1 cellular context compared by ENCODE assay signal in the genomic region with DNA sequence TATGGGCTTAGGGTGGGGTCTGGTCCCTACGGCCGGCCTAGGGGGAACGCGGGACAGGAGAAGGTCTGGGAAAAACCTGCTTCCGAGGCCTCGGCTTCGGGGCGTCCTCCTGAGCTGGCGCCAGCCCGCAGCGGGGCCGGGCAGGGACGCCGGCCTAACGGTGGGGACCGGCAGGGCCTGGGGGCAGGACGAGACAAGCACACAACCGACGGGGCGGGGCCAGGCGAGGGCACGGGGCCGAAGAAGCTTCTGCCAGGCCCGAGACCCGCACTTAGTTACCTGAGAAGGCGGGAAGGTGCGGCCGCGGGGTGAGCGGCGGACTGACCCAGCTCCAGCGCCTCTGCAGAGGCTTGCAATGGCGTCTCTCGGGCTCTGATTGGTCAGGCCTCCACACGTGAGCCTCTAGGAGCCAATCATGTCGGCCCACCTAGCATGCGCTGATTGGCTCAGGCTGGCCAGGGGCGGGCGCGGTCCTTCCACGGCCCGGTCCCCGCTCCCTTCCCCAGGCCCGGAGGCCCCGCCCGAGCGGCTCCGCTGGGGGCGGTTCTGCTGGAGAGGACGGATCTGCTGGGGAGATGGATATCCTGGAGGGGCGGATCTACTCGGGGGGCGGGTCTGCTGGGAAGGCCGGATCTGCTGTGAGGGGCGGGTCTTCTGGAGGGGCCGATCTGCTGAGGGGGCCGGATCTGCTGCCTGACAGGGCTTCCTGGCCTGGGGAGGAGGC.
TF ChIP-seq lines count a peak whose summit lies in the region.

No MANE protein-coding gene starts in this region.

TF ChIP-seq in WTC11, 78 proteins besides CTCF, POLR2A, EP300 and RAD21 (continued from another document and continues in another):
- TF ChIP-seq, protein P1, sequence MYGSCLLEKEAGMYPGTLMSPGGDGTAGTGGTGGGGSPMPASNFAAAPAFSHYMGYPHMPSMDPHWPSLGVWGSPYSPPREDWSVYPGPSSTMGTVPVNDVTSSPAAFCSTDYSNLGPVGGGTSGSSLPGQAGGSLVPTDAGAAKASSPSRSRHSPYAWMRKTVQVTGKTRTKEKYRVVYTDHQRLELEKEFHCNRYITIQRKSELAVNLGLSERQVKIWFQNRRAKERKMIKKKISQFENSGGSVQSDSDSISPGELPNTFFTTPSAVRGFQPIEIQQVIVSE (CRISPR knock-in tag; IDR thresholded peaks at IDR 0.05; ENCODE audit: borderline replicate concordance), result no peak
- no peak for TF ChIP-seq SOX15 (CRISPR knock-in tag; IDR thresholded peaks at IDR 0.05)
- TF ChIP-seq ZNF317 (CRISPR knock-in tag; IDR thresholded peaks at IDR 0.05; ENCODE audit: borderline replicate concordance, low read depth), result no peak
- TF ChIP-seq IRF2 (CRISPR knock-in tag; IDR thresholded peaks at IDR 0.05; ENCODE audit: borderline replicate concordance, low read depth), result no peak
- no peak for TF ChIP-seq ELF4 (CRISPR knock-in tag; IDR thresholded peaks at IDR 0.05; ENCODE audit: low read depth)
- no peak for TF ChIP-seq NR1H2 (CRISPR knock-in tag; IDR thresholded peaks at IDR 0.05)
- peak; percentile 89 for TF ChIP-seq NFYB (CRISPR knock-in tag; conservative IDR thresholded peaks at IDR 0.05; ENCODE audit: low read depth)
- TF ChIP-seq KAT7 (CRISPR knock-in tag; IDR thresholded peaks at IDR 0.05; ENCODE audit: borderline replicate concordance), result 0 out of 2 replicates have a peak, but pooled peaks have one; percentile 50
- TF ChIP-seq, protein P2, sequence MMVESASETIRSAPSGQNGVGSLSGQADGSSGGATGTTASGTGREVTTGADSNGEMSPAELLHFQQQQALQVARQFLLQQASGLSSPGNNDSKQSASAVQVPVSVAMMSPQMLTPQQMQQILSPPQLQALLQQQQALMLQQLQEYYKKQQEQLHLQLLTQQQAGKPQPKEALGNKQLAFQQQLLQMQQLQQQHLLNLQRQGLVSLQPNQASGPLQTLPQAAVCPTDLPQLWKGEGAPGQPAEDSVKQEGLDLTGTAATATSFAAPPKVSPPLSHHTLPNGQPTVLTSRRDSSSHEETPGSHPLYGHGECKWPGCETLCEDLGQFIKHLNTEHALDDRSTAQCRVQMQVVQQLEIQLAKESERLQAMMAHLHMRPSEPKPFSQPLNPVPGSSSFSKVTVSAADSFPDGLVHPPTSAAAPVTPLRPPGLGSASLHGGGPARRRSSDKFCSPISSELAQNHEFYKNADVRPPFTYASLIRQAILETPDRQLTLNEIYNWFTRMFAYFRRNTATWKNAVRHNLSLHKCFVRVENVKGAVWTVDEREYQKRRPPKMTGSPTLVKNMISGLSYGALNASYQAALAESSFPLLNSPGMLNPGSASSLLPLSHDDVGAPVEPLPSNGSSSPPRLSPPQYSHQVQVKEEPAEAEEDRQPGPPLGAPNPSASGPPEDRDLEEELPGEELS (CRISPR knock-in tag; IDR thresholded peaks at IDR 0.05), result peak; percentile 83
- TF ChIP-seq CREM (CRISPR knock-in tag; IDR thresholded peaks at IDR 0.05), result peak; percentile 61; the same call in 1 of the 2 replicates
- TF ChIP-seq JUN (CRISPR knock-in tag; IDR thresholded peaks at IDR 0.05), result 0 out of 2 replicates have a peak, but pooled peaks have one; percentile 87
- TF ChIP-seq, protein P3, sequence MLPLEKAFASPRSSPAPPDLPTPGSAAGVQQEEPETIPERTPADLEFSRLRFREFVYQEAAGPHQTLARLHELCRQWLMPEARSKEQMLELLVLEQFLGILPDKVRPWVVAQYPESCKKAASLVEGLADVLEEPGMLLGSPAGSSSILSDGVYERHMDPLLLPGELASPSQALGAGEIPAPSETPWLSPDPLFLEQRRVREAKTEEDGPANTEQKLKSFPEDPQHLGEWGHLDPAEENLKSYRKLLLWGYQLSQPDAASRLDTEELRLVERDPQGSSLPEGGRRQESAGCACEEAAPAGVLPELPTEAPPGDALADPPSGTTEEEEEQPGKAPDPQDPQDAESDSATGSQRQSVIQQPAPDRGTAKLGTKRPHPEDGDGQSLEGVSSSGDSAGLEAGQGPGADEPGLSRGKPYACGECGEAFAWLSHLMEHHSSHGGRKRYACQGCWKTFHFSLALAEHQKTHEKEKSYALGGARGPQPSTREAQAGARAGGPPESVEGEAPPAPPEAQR (CRISPR knock-in tag; IDR thresholded peaks at IDR 0.05), result no peak
- TF ChIP-seq, protein P4, sequence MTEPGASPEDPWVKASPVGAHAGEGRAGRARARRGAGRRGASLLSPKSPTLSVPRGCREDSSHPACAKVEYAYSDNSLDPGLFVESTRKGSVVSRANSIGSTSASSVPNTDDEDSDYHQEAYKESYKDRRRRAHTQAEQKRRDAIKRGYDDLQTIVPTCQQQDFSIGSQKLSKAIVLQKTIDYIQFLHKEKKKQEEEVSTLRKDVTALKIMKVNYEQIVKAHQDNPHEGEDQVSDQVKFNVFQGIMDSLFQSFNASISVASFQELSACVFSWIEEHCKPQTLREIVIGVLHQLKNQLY (CRISPR knock-in tag; IDR thresholded peaks at IDR 0.05), result no peak
- TF ChIP-seq TP53 (CRISPR knock-in tag; IDR thresholded peaks at IDR 0.05), result peak; percentile 63; the same call in 1 of the 2 replicates
- TF ChIP-seq ZNF396 (CRISPR knock-in tag; IDR thresholded peaks at IDR 0.05; ENCODE audit: borderline replicate concordance), result no peak
- no peak for TF ChIP-seq NFE2L1 (CRISPR knock-in tag; IDR thresholded peaks at IDR 0.05)
- no peak for TF ChIP-seq JAZF1 (CRISPR knock-in tag; IDR thresholded peaks at IDR 0.05)
- no peak for TF ChIP-seq FOXJ3 (CRISPR knock-in tag; IDR thresholded peaks at IDR 0.05; ENCODE audit: borderline replicate concordance)
- TF ChIP-seq, protein P5, sequence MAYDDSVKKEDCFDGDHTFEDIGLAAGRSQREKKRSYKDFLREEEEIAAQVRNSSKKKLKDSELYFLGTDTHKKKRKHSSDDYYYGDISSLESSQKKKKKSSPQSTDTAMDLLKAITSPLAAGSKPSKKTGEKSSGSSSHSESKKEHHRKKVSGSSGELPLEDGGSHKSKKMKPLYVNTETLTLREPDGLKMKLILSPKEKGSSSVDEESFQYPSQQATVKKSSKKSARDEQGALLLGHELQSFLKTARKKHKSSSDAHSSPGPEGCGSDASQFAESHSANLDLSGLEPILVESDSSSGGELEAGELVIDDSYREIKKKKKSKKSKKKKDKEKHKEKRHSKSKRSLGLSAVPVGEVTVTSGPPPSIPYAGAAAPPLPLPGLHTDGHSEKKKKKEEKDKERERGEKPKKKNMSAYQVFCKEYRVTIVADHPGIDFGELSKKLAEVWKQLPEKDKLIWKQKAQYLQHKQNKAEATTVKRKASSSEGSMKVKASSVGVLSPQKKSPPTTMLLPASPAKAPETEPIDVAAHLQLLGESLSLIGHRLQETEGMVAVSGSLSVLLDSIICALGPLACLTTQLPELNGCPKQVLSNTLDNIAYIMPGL (CRISPR knock-in tag; IDR thresholded peaks at IDR 0.05), result 0 out of 2 replicates have a peak, but pooled peaks have one; percentile 39
- TF ChIP-seq, protein P6, sequence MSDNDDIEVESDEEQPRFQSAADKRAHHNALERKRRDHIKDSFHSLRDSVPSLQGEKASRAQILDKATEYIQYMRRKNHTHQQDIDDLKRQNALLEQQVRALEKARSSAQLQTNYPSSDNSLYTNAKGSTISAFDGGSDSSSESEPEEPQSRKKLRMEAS (CRISPR knock-in tag; IDR thresholded peaks at IDR 0.05), result peak; percentile 50; the same call in 1 of the 2 replicates
- peak; percentile 88; the same call in 1 of the 2 replicates for TF ChIP-seq SP1 (CRISPR knock-in tag; conservative IDR thresholded peaks at IDR 0.05)
- TF ChIP-seq ZNF121 (CRISPR knock-in tag; IDR thresholded peaks at IDR 0.05), result no peak
- peak; percentile 19; the same call in 1 of the 2 replicates for TF ChIP-seq GABPB1 (CRISPR knock-in tag; IDR thresholded peaks at IDR 0.05)
- TF ChIP-seq FOXP1 (CRISPR knock-in tag; IDR thresholded peaks at IDR 0.05; ENCODE audit: borderline replicate concordance), result peak; percentile 76; the same call in 1 of the 2 replicates
- no peak for TF ChIP-seq TCF7 (CRISPR knock-in tag; IDR thresholded peaks at IDR 0.05; ENCODE audit: low read depth)
- peak; percentile 72; the same call in 1 of the 2 replicates for TF ChIP-seq TEAD1 (CRISPR knock-in tag; IDR thresholded peaks at IDR 0.05)
- TF ChIP-seq, protein P7, sequence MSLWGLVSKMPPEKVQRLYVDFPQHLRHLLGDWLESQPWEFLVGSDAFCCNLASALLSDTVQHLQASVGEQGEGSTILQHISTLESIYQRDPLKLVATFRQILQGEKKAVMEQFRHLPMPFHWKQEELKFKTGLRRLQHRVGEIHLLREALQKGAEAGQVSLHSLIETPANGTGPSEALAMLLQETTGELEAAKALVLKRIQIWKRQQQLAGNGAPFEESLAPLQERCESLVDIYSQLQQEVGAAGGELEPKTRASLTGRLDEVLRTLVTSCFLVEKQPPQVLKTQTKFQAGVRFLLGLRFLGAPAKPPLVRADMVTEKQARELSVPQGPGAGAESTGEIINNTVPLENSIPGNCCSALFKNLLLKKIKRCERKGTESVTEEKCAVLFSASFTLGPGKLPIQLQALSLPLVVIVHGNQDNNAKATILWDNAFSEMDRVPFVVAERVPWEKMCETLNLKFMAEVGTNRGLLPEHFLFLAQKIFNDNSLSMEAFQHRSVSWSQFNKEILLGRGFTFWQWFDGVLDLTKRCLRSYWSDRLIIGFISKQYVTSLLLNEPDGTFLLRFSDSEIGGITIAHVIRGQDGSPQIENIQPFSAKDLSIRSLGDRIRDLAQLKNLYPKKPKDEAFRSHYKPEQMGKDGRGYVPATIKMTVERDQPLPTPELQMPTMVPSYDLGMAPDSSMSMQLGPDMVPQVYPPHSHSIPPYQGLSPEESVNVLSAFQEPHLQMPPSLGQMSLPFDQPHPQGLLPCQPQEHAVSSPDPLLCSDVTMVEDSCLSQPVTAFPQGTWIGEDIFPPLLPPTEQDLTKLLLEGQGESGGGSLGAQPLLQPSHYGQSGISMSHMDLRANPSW (CRISPR knock-in tag; conservative IDR thresholded peaks at IDR 0.05; ENCODE audit: low read depth), result no peak
- TF ChIP-seq ZNF263 (CRISPR knock-in tag; IDR thresholded peaks at IDR 0.05; ENCODE audit: low read depth), result no peak
- TF ChIP-seq, protein P8, sequence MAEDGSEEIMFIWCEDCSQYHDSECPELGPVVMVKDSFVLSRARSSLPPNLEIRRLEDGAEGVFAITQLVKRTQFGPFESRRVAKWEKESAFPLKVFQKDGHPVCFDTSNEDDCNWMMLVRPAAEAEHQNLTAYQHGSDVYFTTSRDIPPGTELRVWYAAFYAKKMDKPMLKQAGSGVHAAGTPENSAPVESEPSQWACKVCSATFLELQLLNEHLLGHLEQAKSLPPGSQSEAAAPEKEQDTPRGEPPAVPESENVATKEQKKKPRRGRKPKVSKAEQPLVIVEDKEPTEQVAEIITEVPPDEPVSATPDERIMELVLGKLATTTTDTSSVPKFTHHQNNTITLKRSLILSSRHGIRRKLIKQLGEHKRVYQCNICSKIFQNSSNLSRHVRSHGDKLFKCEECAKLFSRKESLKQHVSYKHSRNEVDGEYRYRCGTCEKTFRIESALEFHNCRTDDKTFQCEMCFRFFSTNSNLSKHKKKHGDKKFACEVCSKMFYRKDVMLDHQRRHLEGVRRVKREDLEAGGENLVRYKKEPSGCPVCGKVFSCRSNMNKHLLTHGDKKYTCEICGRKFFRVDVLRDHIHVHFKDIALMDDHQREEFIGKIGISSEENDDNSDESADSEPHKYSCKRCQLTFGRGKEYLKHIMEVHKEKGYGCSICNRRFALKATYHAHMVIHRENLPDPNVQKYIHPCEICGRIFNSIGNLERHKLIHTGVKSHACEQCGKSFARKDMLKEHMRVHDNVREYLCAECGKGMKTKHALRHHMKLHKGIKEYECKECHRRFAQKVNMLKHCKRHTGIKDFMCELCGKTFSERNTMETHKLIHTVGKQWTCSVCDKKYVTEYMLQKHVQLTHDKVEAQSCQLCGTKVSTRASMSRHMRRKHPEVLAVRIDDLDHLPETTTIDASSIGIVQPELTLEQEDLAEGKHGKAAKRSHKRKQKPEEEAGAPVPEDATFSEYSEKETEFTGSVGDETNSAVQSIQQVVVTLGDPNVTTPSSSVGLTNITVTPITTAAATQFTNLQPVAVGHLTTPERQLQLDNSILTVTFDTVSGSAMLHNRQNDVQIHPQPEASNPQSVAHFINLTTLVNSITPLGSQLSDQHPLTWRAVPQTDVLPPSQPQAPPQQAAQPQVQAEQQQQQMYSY (CRISPR knock-in tag; IDR thresholded peaks at IDR 0.05), result no peak
- no peak for TF ChIP-seq CBFB (CRISPR knock-in tag; IDR thresholded peaks at IDR 0.05; ENCODE audit: low read depth)
- no peak for TF ChIP-seq ZNF423 (CRISPR knock-in tag; IDR thresholded peaks at IDR 0.05)
- TF ChIP-seq RORB (CRISPR knock-in tag; IDR thresholded peaks at IDR 0.05), result no peak
- TF ChIP-seq, protein P9, sequence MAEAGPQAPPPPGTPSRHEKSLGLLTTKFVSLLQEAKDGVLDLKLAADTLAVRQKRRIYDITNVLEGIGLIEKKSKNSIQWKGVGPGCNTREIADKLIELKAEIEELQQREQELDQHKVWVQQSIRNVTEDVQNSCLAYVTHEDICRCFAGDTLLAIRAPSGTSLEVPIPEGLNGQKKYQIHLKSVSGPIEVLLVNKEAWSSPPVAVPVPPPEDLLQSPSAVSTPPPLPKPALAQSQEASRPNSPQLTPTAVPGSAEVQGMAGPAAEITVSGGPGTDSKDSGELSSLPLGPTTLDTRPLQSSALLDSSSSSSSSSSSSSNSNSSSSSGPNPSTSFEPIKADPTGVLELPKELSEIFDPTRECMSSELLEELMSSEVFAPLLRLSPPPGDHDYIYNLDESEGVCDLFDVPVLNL (CRISPR knock-in tag; IDR thresholded peaks at IDR 0.05; ENCODE audit: borderline replicate concordance, low read depth), result no peak
- TF ChIP-seq ZNF232 (CRISPR knock-in tag; IDR thresholded peaks at IDR 0.05), result peak; percentile 59; the same call in 1 of the 2 replicates
- TF ChIP-seq, protein P10, sequence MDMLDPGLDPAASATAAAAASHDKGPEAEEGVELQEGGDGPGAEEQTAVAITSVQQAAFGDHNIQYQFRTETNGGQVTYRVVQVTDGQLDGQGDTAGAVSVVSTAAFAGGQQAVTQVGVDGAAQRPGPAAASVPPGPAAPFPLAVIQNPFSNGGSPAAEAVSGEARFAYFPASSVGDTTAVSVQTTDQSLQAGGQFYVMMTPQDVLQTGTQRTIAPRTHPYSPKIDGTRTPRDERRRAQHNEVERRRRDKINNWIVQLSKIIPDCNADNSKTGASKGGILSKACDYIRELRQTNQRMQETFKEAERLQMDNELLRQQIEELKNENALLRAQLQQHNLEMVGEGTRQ (CRISPR knock-in tag; IDR thresholded peaks at IDR 0.05), result peak; percentile 100
- TF ChIP-seq, protein P11, sequence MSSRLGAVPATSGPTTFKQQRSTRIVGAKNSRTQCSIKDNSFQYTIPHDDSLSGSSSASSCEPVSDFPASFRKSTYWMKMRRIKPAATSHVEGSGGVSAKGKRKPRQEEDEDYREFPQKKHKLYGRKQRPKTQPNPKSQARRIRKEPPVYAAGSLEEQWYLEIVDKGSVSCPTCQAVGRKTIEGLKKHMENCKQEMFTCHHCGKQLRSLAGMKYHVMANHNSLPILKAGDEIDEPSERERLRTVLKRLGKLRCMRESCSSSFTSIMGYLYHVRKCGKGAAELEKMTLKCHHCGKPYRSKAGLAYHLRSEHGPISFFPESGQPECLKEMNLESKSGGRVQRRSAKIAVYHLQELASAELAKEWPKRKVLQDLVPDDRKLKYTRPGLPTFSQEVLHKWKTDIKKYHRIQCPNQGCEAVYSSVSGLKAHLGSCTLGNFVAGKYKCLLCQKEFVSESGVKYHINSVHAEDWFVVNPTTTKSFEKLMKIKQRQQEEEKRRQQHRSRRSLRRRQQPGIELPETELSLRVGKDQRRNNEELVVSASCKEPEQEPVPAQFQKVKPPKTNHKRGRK (CRISPR knock-in tag; IDR thresholded peaks at IDR 0.05; ENCODE audit: borderline replicate concordance), result no peak
- no peak for TF ChIP-seq ZNF671 (CRISPR knock-in tag; IDR thresholded peaks at IDR 0.05)
- TF ChIP-seq ETV6 (CRISPR knock-in tag; IDR thresholded peaks at IDR 0.05), result no peak; the same call in 1 of the 2 replicates
- TF ChIP-seq NR2C2 (CRISPR knock-in tag; IDR thresholded peaks at IDR 0.05), result no peak
- peak; percentile 65; the same call in 1 of the 2 replicates for TF ChIP-seq MYBL2 (CRISPR knock-in tag; IDR thresholded peaks at IDR 0.05)
- no peak for TF ChIP-seq ATF1 (CRISPR knock-in tag; IDR thresholded peaks at IDR 0.05)
- TF ChIP-seq ZNF138 (CRISPR knock-in tag; conservative IDR thresholded peaks at IDR 0.05), result no peak
- TF ChIP-seq TEAD4 (CRISPR knock-in tag; IDR thresholded peaks at IDR 0.05), result peak; percentile 60; the same call in 1 of the 2 replicates
- TF ChIP-seq EMX1 (CRISPR knock-in tag; IDR thresholded peaks at IDR 0.05), result no peak
